8 cellular contexts compared by ENCODE assay signal in genomic region chr2:70871398-70872211, GRCh38. TPM values are rescaled to one million over a fixed set of nuclear protein-coding genes. Genes with fewer than 3 reads are reported as not detected.
DNase-seq lines count a peak whose midpoint lies in the region; ATAC-seq and TF ChIP-seq lines count a peak whose summit lies in the region.

No MANE protein-coding gene starts in this region.

- DNase-seq in DMS 273 (lab: John Stamatoyannopoulos, UW; ENCODE audit: unreplicated experiment) (peak; percentile 94), NCI-H1417 treated with DMSO at 0.1 percent for 48 hours (lab: John Stamatoyannopoulos, UW) (peak; percentile 12), SW 1271 (lab: John Stamatoyannopoulos, UW) (peak; percentile 32 to 76), Right ventricle myocardium inferior (ENCODE audit: missing footprints) (peak; percentile 91), progenitor cell of endocrine pancreas (ENCODE audit: low spot score, unreplicated experiment) (peak; percentile 88), ureter (ENCODE audit: low spot score) (peak; percentile 84)
- DNase-seq in activated naive CD4-positive, alpha-beta T cell treated with anti-CD3 and anti-CD28 coated beads, Interleukin-2, amount 50 U/mL, for 72 hours (ENCODE audit: low spot score in 2 of 2): peak; percentile 78 to 90

- TF ChIP-seq CTCF in HEK293 (tag by site-specific recombination; IDR thresholded peaks at IDR 0.05) (peak; percentile 98), progenitor cell of endocrine pancreas (IDR thresholded peaks at IDR 0.05; ENCODE audit: unreplicated experiment) (peak; percentile 90)

- no peaks in the 10 kb centered on the region for H3K4me1 Mint-ChIP-seq in progenitor cell of endocrine pancreas (ENCODE audit: low read depth)

- H3K4me3 Mint-ChIP-seq in progenitor cell of endocrine pancreas (ENCODE audit: low read depth): no peak overlapping the region

- H3K4me1 ChIP-seq in HEK293 (ENCODE audit: control insufficient read depth, insufficient read depth, low read length): no peaks in the 10 kb centered on the region; the same call in 1 of the 2 replicates

- POLR2A ChIA-PET in HEK293 (lab: Yijun Ruan, JAX): interaction anchor here (0.6 kb wide), 1 partner anchor 1228 kb away, joined by 3 read pairs; the partner anchor contains the start of gene AAK1

- peaks cover 69% of the 10 kb centered on the region for H3K27me3 Mint-ChIP-seq in progenitor cell of endocrine pancreas

- H3K4me3 ChIP-seq in HEK293 (ENCODE audit: low read depth, low read length): peak overlapping the region; percentile 19

- intact Hi-C loops in Right ventricle myocardium inferior (cut with DNase I): loop anchor here (2.0 kb wide), 2 partner anchors 49 to 77 kb away; no protein-coding TSS in a partner anchor

- no peak overlapping the region for H3K27ac ChIP-seq in HEK293 (ENCODE audit: extremely low read depth, low read depth, low read length)

- H3K36me3 ChIP-seq in HEK293 (ENCODE audit: control insufficient read depth in 2 of 2, insufficient read depth in 1 of 2, low read length in 2 of 2): no peaks in the 10 kb centered on the region

- ATAC-seq in activated naive CD4-positive, alpha-beta T cell treated with anti-CD3 and anti-CD28 coated beads, Interleukin-2, amount 50 U/mL, for 72 hours: peak; percentile 97 to 98
- peak; percentile 94 for ATAC-seq in Right ventricle myocardium inferior

- CTCF ChIA-PET in HEK293 (lab: Yijun Ruan, JAX): interaction anchor here (0.5 to 9.8 kb wide), 48 partner anchors 8 to 568 kb away, joined by 3 to 180 read pairs (median 4); partner anchors contain the start of genes ADD2, ATP6V1B1 and FIGLA

- H3K9me3 ChIP-seq in HEK293 (ENCODE audit: control insufficient read depth, insufficient read depth, low read depth, low read length): no peaks in the 10 kb centered on the region

- no peak overlapping the region for H3K27ac Mint-ChIP-seq in activated naive CD4-positive, alpha-beta T cell treated with anti-CD3 and anti-CD28 coated beads, Interleukin-2, amount 50 U/mL, for 72 hours
- H3K27ac Mint-ChIP-seq in progenitor cell of endocrine pancreas: no peak overlapping the region

- H3K9me3 Mint-ChIP-seq in activated naive CD4-positive, alpha-beta T cell treated with anti-CD3 and anti-CD28 coated beads, Interleukin-2, amount 50 U/mL, for 72 hours: no peaks in the 10 kb centered on the region
- no peaks in the 10 kb centered on the region for H3K9me3 Mint-ChIP-seq in progenitor cell of endocrine pancreas (ENCODE audit: low read depth)

- peaks cover 0 to 3% of the 10 kb centered on the region in 2 donors for H3K36me3 Mint-ChIP-seq in activated naive CD4-positive, alpha-beta T cell treated with anti-CD3 and anti-CD28 coated beads, Interleukin-2, amount 50 U/mL, for 72 hours
- no peaks in the 10 kb centered on the region for H3K36me3 Mint-ChIP-seq in progenitor cell of endocrine pancreas (ENCODE audit: insufficient read depth)

TF ChIP-seq in HEK293, 187 proteins besides CTCF, POLR2A, EP300 and RAD21 (continues in another document):
- TF ChIP-seq ZNF362 (tag by site-specific recombination; IDR thresholded peaks at IDR 0.05): no peak
- no peak for TF ChIP-seq ZNF140 (tag by site-specific recombination; IDR thresholded peaks at IDR 0.05)
- no peak for TF ChIP-seq ZNF76 (tag by site-specific recombination; IDR thresholded peaks at IDR 0.05; ENCODE audit: borderline replicate concordance, low read depth)
- no peak for TF ChIP-seq ZNF350 (tag by site-specific recombination; IDR thresholded peaks at IDR 0.05)
- TF ChIP-seq PRDM1 (tag by site-specific recombination; IDR thresholded peaks at IDR 0.05): no peak
- no peak for TF ChIP-seq HOXC10 (CRISPR knock-in tag; IDR thresholded peaks at IDR 0.05)
- no peak for TF ChIP-seq ZNF138 (tag by site-specific recombination; IDR thresholded peaks at IDR 0.05; ENCODE audit: borderline replicate concordance)
- TF ChIP-seq ZFP69B (tag by site-specific recombination; IDR thresholded peaks at IDR 0.05): no peak
- TF ChIP-seq ZNF610 (tag by site-specific recombination; IDR thresholded peaks at IDR 0.05; ENCODE audit: borderline replicate concordance): no peak
- no peak for TF ChIP-seq ZSCAN18 (tag by site-specific recombination; IDR thresholded peaks at IDR 0.05)
- no peak for TF ChIP-seq SP3 (tag by site-specific recombination; IDR thresholded peaks at IDR 0.05)
- TF ChIP-seq ZNF639 (tag by site-specific recombination; IDR thresholded peaks at IDR 0.05): no peak
- no peak for TF ChIP-seq ZNF202 (tag by site-specific recombination; IDR thresholded peaks at IDR 0.05; ENCODE audit: borderline replicate concordance)
- no peak for TF ChIP-seq YY1 (tag by site-specific recombination; IDR thresholded peaks at IDR 0.05)
- TF ChIP-seq GFI1B (tag by site-specific recombination; IDR thresholded peaks at IDR 0.05): no peak

RNA-seq across cellular contexts. Expression of gene VAX2, which starts 28.8 kb away (rescaled TPM):
- total RNA-seq in activated naive CD4-positive, alpha-beta T cell treated with anti-CD3 and anti-CD28 coated beads, Interleukin-2, amount 50 U/mL, for 72 hours: under 1 TPM in 1 of 2 donors, not detected in 1; 0.21 TPM
- total RNA-seq in Right ventricle myocardium inferior (0.30 TPM), progenitor cell of endocrine pancreas (0.31 TPM in 1 of 2 replicates, not detected in the other), ureter (0.44 TPM)

RNA-seq across cellular contexts. Expression of gene CD207, which starts 36.0 kb away (rescaled TPM):
- not detected for total RNA-seq in activated naive CD4-positive, alpha-beta T cell treated with anti-CD3 and anti-CD28 coated beads, Interleukin-2, amount 50 U/mL, for 72 hours
- 0.41 TPM for total RNA-seq in Right ventricle myocardium inferior
- total RNA-seq in progenitor cell of endocrine pancreas: not detected in 2 replicates
- 1.3 TPM for total RNA-seq in ureter

RNA-seq across cellular contexts. Expression of gene CLEC4F, which starts 51.2 kb away (rescaled TPM):
- total RNA-seq in activated naive CD4-positive, alpha-beta T cell treated with anti-CD3 and anti-CD28 coated beads, Interleukin-2, amount 50 U/mL, for 72 hours: 1 to 10 TPM in 1 of 2 donors, not detected in 1; 3.7 TPM
- total RNA-seq in Right ventricle myocardium inferior: 0.22 TPM
- total RNA-seq in progenitor cell of endocrine pancreas: not detected in 2 replicates
- 1.2 TPM for total RNA-seq in ureter

Comparison
In these comparisons a context has a peak if more than half of its experiments do, and no peak if none do; other contexts are left out.
1. DNase-seq: peak in every context shown above with its lines; median percentile 94 in DMS 273; 91 in Right ventricle myocardium inferior; 88 in progenitor cell of endocrine pancreas; 84 in activated naive CD4-positive, alpha-beta T cell treated with anti-CD3 and anti-CD28 coated beads, Interleukin-2, amount 50 U/mL, for 72 hours; 84 in ureter; 54 in SW 1271; 12 in NCI-H1417 treated with DMSO at 0.1 percent for 48 hours.